Comparison of ENCODE assay signal across 21 cellular contexts in genomic region chr1:107666493-107666892, GRCh38.
DNase-seq lines count a peak whose midpoint lies in the region; ATAC-seq, FAIRE-seq and TF ChIP-seq lines count a peak whose summit lies in the region.
"Had no signal": no experiment of that assay in that cellular context is flagged by ENCODE, and none has a peak within 500 bp of the region (broad histone marks: within the 10 kb centered on the region; RNA-seq: fewer than 3 reads in every experiment).

No MANE protein-coding gene starts in this region.

- dilution Hi-C loops in keratinocyte (cut with MboI; ENCODE audit: extremely low pct_ligation_motif_present, low sequenced_read_pairs) = no loop called here

- FAIRE-seq in keratinocyte (lab: Jason Lieb, UNC) = no peak
- FAIRE-seq: A204.1, GM12878 had no signal

- no peaks in the 10 kb centered on the region for H3K36me3 ChIP-seq in body of pancreas (replicated peaks in 1 of 2; ENCODE audit: insufficient read depth in 1 of 2, low read depth in 2 of 2)
- H3K36me3 ChIP-seq in keratinocyte (ENCODE audit: control insufficient read depth in 2 of 2, extremely low read depth in 1 of 2, insufficient read depth in 2 of 2, low read length in 2 of 2) = no peaks in the 10 kb centered on the region
- H3K36me3 ChIP-seq: BE2C had no signal

- peaks cover 18% of the 10 kb centered on the region for H3K4me1 Mint-ChIP-seq in nephron
- H3K4me1 Mint-ChIP-seq: CD8-positive, alpha-beta memory T cell had no signal

- H3K36me3 Mint-ChIP-seq in nephron (ENCODE audit: low read depth) = no peaks in the 10 kb centered on the region

- no peak overlapping the region for H2AFZ ChIP-seq in keratinocyte (ENCODE audit: control insufficient read depth, low read length)

- peaks cover 19% of the 10 kb centered on the region for H3K4me1 ChIP-seq in body of pancreas
- peaks cover 54% of the 10 kb centered on the region for H3K4me1 ChIP-seq in keratinocyte (ENCODE audit: control insufficient read depth, extremely low read depth, insufficient read depth, low read length)
- H3K4me1 ChIP-seq: BE2C had no signal

- no peaks in the 10 kb centered on the region for H3K9me1 ChIP-seq in keratinocyte (ENCODE audit: control insufficient read depth, extremely low read depth, insufficient read depth, low read length)

- H3K79me2 ChIP-seq in keratinocyte (ENCODE audit: control insufficient read depth, insufficient read depth, low read length) = no peaks in the 10 kb centered on the region

- H3K9ac ChIP-seq in keratinocyte (ENCODE audit: control insufficient read depth, extremely low read depth, insufficient read depth, low read length) = no peak overlapping the region

- H3K9me3 ChIP-seq in body of pancreas (no peaks in the 10 kb centered on the region), keratinocyte (ENCODE audit: control insufficient read depth, low read depth, low read length) (no peaks in the 10 kb centered on the region)
- H3K9me3 ChIP-seq: BE2C had no signal

- H3K4me3 Mint-ChIP-seq in nephron = no peak overlapping the region
- H3K4me3 Mint-ChIP-seq: CD4-positive, CD25-positive, alpha-beta regulatory T cell; CD8-positive, alpha-beta memory T cell; HFFc6 had no signal

- TF ChIP-seq CTCF in body of pancreas (IDR thresholded peaks at IDR 0.05) (no peak), keratinocyte (optimal IDR thresholded peaks at IDR 0.05 in 1 of 3, IDR thresholded peaks at IDR 0.05 in 1 of 3, conservative IDR thresholded peaks at IDR 0.05 in 1 of 3; ENCODE audit: extremely low read depth in 1 of 3, insufficient read depth in 2 of 3, low read length in 3 of 3) (no peak), nephron (IDR thresholded peaks at IDR 0.05; ENCODE audit: unreplicated experiment in 3 of 3) (no peak)

- H3K27me3 Mint-ChIP-seq in nephron (ENCODE audit: low read depth) = no peaks in the 10 kb centered on the region
- H3K27me3 Mint-ChIP-seq: CD4-positive, CD25-positive, alpha-beta regulatory T cell; CD8-positive, alpha-beta memory T cell had no signal

- H3K27ac ChIP-seq in body of pancreas (peak overlapping the region in 3 of 4 donors; percentile 23 to 54 (median 28)), keratinocyte (ENCODE audit: control insufficient read depth, insufficient read depth, low read length) (no peak overlapping the region)
- H3K27ac ChIP-seq: HL-60 had no signal

- TF ChIP-seq POLR2A in body of pancreas (IDR thresholded peaks at IDR 0.05) = no peak

- WGBS in body of pancreas, 2 donors = 42 to 54% methylated on average over 5 of the region's 5 CpGs

- H3K4me3 ChIP-seq in body of pancreas = no peak overlapping the region
- no peak overlapping the region for H3K4me3 ChIP-seq in keratinocyte (ENCODE audit: control insufficient read depth in 2 of 3, extremely low read depth in 1 of 3, insufficient read depth in 2 of 3, low read depth in 1 of 3, low read length in 3 of 3)
- H3K4me3 ChIP-seq: GM12878 had no signal

- peak overlapping the region; percentile 54 for H3K4me2 ChIP-seq in keratinocyte (ENCODE audit: control insufficient read depth, extremely low read depth, insufficient read depth, low read depth, low read length)

- no peak for ATAC-seq in body of pancreas
- ATAC-seq: GM12878, HCT116 had no signal

- DNase-seq in body of pancreas (no peak), keratinocyte (ENCODE audit: low read depth, low spot score) (no peak), midbrain (lab: John Stamatoyannopoulos, UW) (no peak), NCI-H2029 treated with DMSO at 0.1 percent for 48 hours (lab: John Stamatoyannopoulos, UW) (no peak), DMS114 treated with DMSO at 0.1 percent for 48 hours (lab: John Stamatoyannopoulos, UW; ENCODE audit: unreplicated experiment) (no peak)
- DNase-seq in stimulated activated CD4-positive, alpha-beta T cell treated with anti-CD3 and anti-CD28 coated beads, Interleukin-2, amount 100 ng/mL, for 48 hours = no peak
- DNase-seq: ACHN; BE2C; C1 segment of cervical spinal cord; CD4-positive, CD25-positive, alpha-beta regulatory T cell; CD8-positive, alpha-beta memory T cell; COR-L47; GF-D8; GOT3; H7; HFFc6 had no signal

- no peaks in the 10 kb centered on the region for H4K20me1 ChIP-seq in keratinocyte (ENCODE audit: control insufficient read depth, extremely low read depth, insufficient read depth, low read length)

- intact Hi-C loops in body of pancreas (cut with DNase I) = no loop called here

- no peaks in the 10 kb centered on the region for H3K9me3 Mint-ChIP-seq in nephron
- H3K9me3 Mint-ChIP-seq: CD4-positive, CD25-positive, alpha-beta regulatory T cell; CD8-positive, alpha-beta memory T cell had no signal

- H3K27ac Mint-ChIP-seq in nephron = peak overlapping the region; percentile 40 to 87 (median 56)
- H3K27ac Mint-ChIP-seq: CD4-positive, CD25-positive, alpha-beta regulatory T cell; CD8-positive, alpha-beta memory T cell; HFFc6 had no signal

- no peaks in the 10 kb centered on the region for H3K27me3 ChIP-seq in body of pancreas
- H3K27me3 ChIP-seq in keratinocyte (ENCODE audit: control insufficient read depth, extremely low read depth, insufficient read depth, low read length) = no peaks in the 10 kb centered on the region
- H3K27me3 ChIP-seq: BE2C had no signal
